In the genomic region with DNA sequence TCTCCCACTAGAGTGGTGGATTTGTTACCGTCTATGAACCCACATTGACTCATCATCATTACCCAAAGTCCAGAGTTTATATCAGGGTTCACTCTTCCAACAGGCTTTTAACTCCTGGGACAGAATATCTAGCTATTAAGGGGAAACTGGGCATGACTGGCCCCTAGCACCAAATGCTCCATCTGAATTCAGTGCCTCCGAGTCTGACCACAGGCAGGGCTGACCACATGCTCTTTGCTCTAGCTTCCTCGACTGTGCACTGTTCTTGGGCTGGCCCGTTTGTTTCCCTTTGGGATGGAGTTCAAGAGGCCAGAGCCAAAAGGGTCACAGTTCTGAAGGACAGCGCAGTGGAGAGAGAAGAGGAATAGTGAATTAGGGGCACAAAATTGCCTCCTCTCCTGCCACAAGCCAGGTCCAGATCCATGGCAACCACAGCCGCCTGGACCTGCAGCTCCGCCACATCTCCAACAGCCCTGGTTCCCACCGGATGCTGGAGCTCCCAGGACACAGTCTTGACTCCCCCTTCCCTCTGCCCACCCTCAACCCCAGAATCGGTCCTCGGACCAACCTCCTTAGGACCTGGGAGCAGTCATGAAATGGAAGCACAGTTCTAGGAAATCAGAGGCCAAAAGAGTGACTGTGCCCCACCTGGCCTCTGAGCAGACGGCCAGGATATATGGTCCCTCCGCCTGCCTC, we compare ENCODE assay signal across 13 cellular contexts. TPM values are rescaled to one million over a fixed set of nuclear protein-coding genes. Genes with fewer than 3 reads are reported as not detected.
DNase-seq lines count a peak whose midpoint lies in the region; ATAC-seq and TF ChIP-seq lines count a peak whose summit lies in the region.
"Had no signal": no experiment of that assay in that cellular context is flagged by ENCODE, and none has a peak within 500 bp of the region (broad histone marks: within the 10 kb centered on the region; RNA-seq: fewer than 3 reads in every experiment).

No MANE protein-coding gene starts in this region.

- no peaks in the 10 kb centered on the region for H3K9me3 Mint-ChIP-seq in T-helper 2 cell treated with Interferon-gamma antibody and Interleukin-4, amounts not matched to agents 5 μg/mL and 100 μg/mL, for 36 hours
- H3K9me3 Mint-ChIP-seq: nephron progenitor cell, type B pancreatic cell had no signal

- H3K27me3 ChIP-seq in Panc1 (ENCODE audit: control insufficient read depth, insufficient read depth, low read length) (no peaks in the 10 kb centered on the region), skeletal muscle satellite cell (ENCODE audit: control insufficient read depth, insufficient read depth, low read length) (no peaks in the 10 kb centered on the region)

- H3K27ac ChIP-seq in Panc1 (ENCODE audit: low read length) (no peak overlapping the region), cingulate gyrus (ENCODE audit: low read depth, low read length) (peak overlapping the region; percentile 88)

- POLR2A ChIA-PET in Panc1 (lab: Charles Lee) = no interaction called here

- peaks cover 51% of the 10 kb centered on the region for H3K4me1 Mint-ChIP-seq in T-helper 2 cell treated with Interferon-gamma antibody and Interleukin-4, amounts not matched to agents 5 μg/mL and 100 μg/mL, for 36 hours (ENCODE audit: low read depth)

- H3K27ac Mint-ChIP-seq in T-helper 2 cell treated with Interferon-gamma antibody and Interleukin-4, amounts not matched to agents 5 μg/mL and 100 μg/mL, for 36 hours = peak overlapping the region; percentile 90
- H3K27ac Mint-ChIP-seq: type B pancreatic cell had no signal

- peaks cover 15% of the 10 kb centered on the region for H3K4me1 ChIP-seq in Panc1 (ENCODE audit: control insufficient read depth, insufficient read depth, low read length)
- H3K4me1 ChIP-seq in skeletal muscle satellite cell (ENCODE audit: control insufficient read depth, insufficient read depth, low read length) = peaks cover 38% of the 10 kb centered on the region

- H3K27me3 Mint-ChIP-seq in T-helper 2 cell treated with Interferon-gamma antibody and Interleukin-4, amounts not matched to agents 5 μg/mL and 100 μg/mL, for 36 hours (ENCODE audit: low read depth) = no peaks in the 10 kb centered on the region
- H3K27me3 Mint-ChIP-seq: type B pancreatic cell had no signal

- H3K36me3 ChIP-seq in Panc1 (ENCODE audit: control insufficient read depth, insufficient read depth, low read length) = peaks cover 6% of the 10 kb centered on the region; the same call in 1 of the 2 replicates
- peaks cover 27% of the 10 kb centered on the region for H3K36me3 ChIP-seq in skeletal muscle satellite cell (ENCODE audit: insufficient read depth, low read length)

- CTCF ChIA-PET in Panc1 (lab: Charles Lee) = no interaction called here

- H3K9ac ChIP-seq in skeletal muscle satellite cell (ENCODE audit: low read depth, low read length) = no peak overlapping the region

- no peak for TF ChIP-seq CTCF in Panc1 (IDR thresholded peaks at IDR 0.05)

- no peaks in the 10 kb centered on the region for H3K9me3 ChIP-seq in Panc1 (ENCODE audit: control insufficient read depth, insufficient read depth, low read depth, low read length)
- no peaks in the 10 kb centered on the region for H3K9me3 ChIP-seq in skeletal muscle satellite cell (replicated peaks; ENCODE audit: low read length)

- in situ Hi-C loops in Panc1 (cut with HindIII; ENCODE audit: low pct_unique_long_range_greater_than_20kb, low sequenced_read_pairs) = no loop called here

- no peak for DNase-seq in T-helper 2 cell treated with Interferon-gamma antibody and Interleukin-4, amounts not matched to agents 5 μg/mL and 100 μg/mL, for 36 hours (ENCODE audit: low spot score)
- DNase-seq in T-helper 2 cell (no peak), Panc1 (ENCODE audit: low read depth, low spot score) (no peak), hepatic stellate cell (ENCODE audit: low spot score) (no peak)
- DNase-seq in stimulated activated CD4-positive, alpha-beta T cell treated with anti-CD3 and anti-CD28 coated beads, Interleukin-12 subunit alpha, Interleukin-12 subunit beta, amount 100 ng/mL, for 4 hours = no peak
- DNase-seq: NCI-H1436, NCI-H510A, nephron progenitor cell had no signal

- no peak overlapping the region for H3K4me3 ChIP-seq in Panc1 (ENCODE audit: low read depth in 2 of 2, low read length in 2 of 2)
- no peak overlapping the region for H3K4me3 ChIP-seq in skeletal muscle satellite cell (ENCODE audit: low read length)
- H3K4me3 ChIP-seq: smooth muscle cell had no signal

- H3K4me3 Mint-ChIP-seq in T-helper 2 cell treated with Interferon-gamma antibody and Interleukin-4, amounts not matched to agents 5 μg/mL and 100 μg/mL, for 36 hours = peak overlapping the region; percentile 75
- H3K4me3 Mint-ChIP-seq: nephron progenitor cell, type B pancreatic cell had no signal

- intact Hi-C loops in Panc1 (cut with micrococcal nuclease; ENCODE audit: unreplicated experiment) = no loop called here

- H3K4me2 ChIP-seq in skeletal muscle satellite cell (ENCODE audit: low read length) = peak overlapping the region; percentile 60
- H3K4me2 ChIP-seq: smooth muscle cell had no signal

- ATAC-seq in Panc1 = peak; percentile 9; the same call in 1 of the 2 replicates
- no peak for ATAC-seq in esophagus mucosa

- no TSS peak for BruUV-seq in Panc1 (replicated peaks; lab: Mats Ljungman, UMichigan)

- peaks cover 66% of the 10 kb centered on the region for H3K36me3 Mint-ChIP-seq in T-helper 2 cell treated with Interferon-gamma antibody and Interleukin-4, amounts not matched to agents 5 μg/mL and 100 μg/mL, for 36 hours (ENCODE audit: low read depth)

RNA-seq across cellular contexts. Expression of gene CAMK2G, which starts 16.2 kb away (rescaled TPM):
- 41.4 TPM for total RNA-seq in Panc1 (2021; ENCODE audit: unreplicated experiment)
- polyA plus RNA-seq in Panc1 (2012; ENCODE audit: insufficient read length) = 37.5 TPM
- 13.2 and 18.8 TPM in 2 replicates for total RNA-seq in skeletal muscle satellite cell (2012; rRNA removed)
- total RNA-seq in esophagus mucosa = 18.9 TPM

RNA-seq across cellular contexts. Expression of gene NDST2, which starts 46.8 kb away (rescaled TPM):
- total RNA-seq in Panc1 (2021; ENCODE audit: unreplicated experiment) (49.0 TPM), esophagus mucosa (15.9 TPM)
- polyA plus RNA-seq in Panc1 (2012; ENCODE audit: insufficient read length) = 49.6 TPM
- total RNA-seq in skeletal muscle satellite cell (2012; rRNA removed) = 11.8 and 17.5 TPM in 2 replicates

RNA-seq across cellular contexts. Expression of gene PLAU, which starts 52.8 kb away (rescaled TPM):
- total RNA-seq in Panc1 (2021; ENCODE audit: unreplicated experiment) = 305 TPM
- polyA plus RNA-seq in Panc1 (2012; ENCODE audit: insufficient read length) = 162 TPM
- total RNA-seq in skeletal muscle satellite cell (2012; rRNA removed) = 41.6 and 76.4 TPM in 2 replicates
- 19.4 TPM for total RNA-seq in esophagus mucosa

Comparison
In these comparisons a context has a peak if more than half of its experiments do, and no peak if none do; other contexts are left out.
1. RNA of gene PLAU, which starts 52.8 kb away (total RNA-seq): 305 TPM in Panc1 (single experiment); 19.4 TPM in esophagus mucosa (single experiment); every median in the first group is over 10 times any median in the second.